Comparison of ENCODE assay signal across 12 cellular contexts in the genomic region with DNA sequence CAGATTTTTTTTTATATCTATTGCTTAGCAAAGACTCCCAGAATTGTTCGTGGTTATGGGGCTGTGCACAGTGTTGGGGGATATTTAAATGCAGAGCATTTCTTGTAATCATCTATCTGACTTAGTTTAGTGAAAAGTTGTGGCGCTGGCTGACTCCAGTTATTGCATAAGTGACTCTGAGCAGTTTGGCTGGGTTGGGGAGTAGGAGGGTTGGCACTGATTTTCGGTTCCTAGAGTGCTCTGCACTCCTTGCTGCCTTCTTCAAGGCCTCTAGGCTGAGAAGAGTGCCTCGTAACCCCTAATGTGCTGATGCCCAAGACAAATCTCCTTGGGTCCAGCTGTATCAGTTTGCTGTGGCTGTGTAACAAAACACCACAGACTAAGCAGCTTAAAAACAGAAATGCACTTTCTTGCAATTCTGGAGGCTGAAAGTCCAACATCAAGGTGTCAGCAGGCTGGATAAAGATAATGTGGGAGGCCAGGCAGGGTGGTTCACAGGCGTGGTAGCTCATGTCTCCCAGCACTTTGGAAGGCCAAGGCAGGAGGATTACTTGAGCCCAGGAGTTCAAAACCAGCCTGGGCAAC.
"Had no signal": no experiment of that assay in that cellular context is flagged by ENCODE, and none has a peak within 500 bp of the region (broad histone marks: within the 10 kb centered on the region; RNA-seq: fewer than 3 reads in every experiment).

No MANE protein-coding gene starts in this region.

- H3K9me3 ChIP-seq: esophagus squamous epithelium, stomach had no signal

- H3K27me3 ChIP-seq: esophagus squamous epithelium, foreskin keratinocyte, stomach had no signal

- H3K4me1 ChIP-seq: foreskin keratinocyte had no signal

- ATAC-seq: effector memory CD8-positive, alpha-beta T cell; foreskin keratinocyte; naive thymus-derived CD4-positive, alpha-beta T cell had no signal

- H3K27ac ChIP-seq: epithelial cell of prostate, esophagus squamous epithelium, foreskin keratinocyte, stomach had no signal

- H3K4me3 ChIP-seq: esophagus squamous epithelium, stomach had no signal

- H3K36me3 ChIP-seq: esophagus squamous epithelium, stomach had no signal

- DNase-seq: effector memory CD8-positive, alpha-beta T cell; esophagus squamous epithelium; foreskin keratinocyte; kidney glomerular epithelial cell; naive thymus-derived CD4-positive, alpha-beta T cell; nephron progenitor cell; small intestine; stimulated activated CD4-positive, alpha-beta T cell treated with anti-CD3 and anti-CD28 coated beads, Interleukin-12 subunit alpha, Interleukin-12 subunit beta, amount 100 ng/mL, for 4 hours; stimulated activated naive CD4-positive, alpha-beta T cell; stomach; trophoblast cell had no signal
